16 cellular contexts compared by ENCODE assay signal in genomic region chr4:26907731-26908599, GRCh38. TPM values are rescaled to one million over a fixed set of nuclear protein-coding genes. Genes with fewer than 3 reads are reported as not detected.
DNase-seq lines count a peak whose midpoint lies in the region; ATAC-seq and TF ChIP-seq lines count a peak whose summit lies in the region.
"Had no signal": no experiment of that assay in that cellular context is flagged by ENCODE, and none has a peak within 500 bp of the region (broad histone marks: within the 10 kb centered on the region; RNA-seq: fewer than 3 reads in every experiment).

No MANE protein-coding gene starts in this region.

- H3K9me3 ChIP-seq in neutrophil = no peaks in the 10 kb centered on the region
- H3K9me3 ChIP-seq: prostate gland, thyroid gland had no signal

- ATAC-seq in GM21723 (IDR thresholded peaks at IDR 0.05; ENCODE audit: unreplicated experiment) = peak; percentile 37
- ATAC-seq in activated naive CD8-positive, alpha-beta T cell treated with anti-CD3 and anti-CD28 coated beads, Interleukin-2, amount 10 ng/mL, durations not matched to agents 7 days and 5 days (ENCODE audit: low read depth) = no peak
- ATAC-seq: PC-3 had no signal

- peaks cover 0 to 8% of the 10 kb centered on the region in 2 experiments for H3K4me1 ChIP-seq in neutrophil (ENCODE audit: control insufficient read depth in 1 of 2, insufficient read depth in 1 of 2, low read depth in 1 of 2, low read length in 1 of 2)
- H3K4me1 ChIP-seq: prostate gland had no signal

- H3K36me3 ChIP-seq in neutrophil = no peaks in the 10 kb centered on the region
- H3K36me3 ChIP-seq: prostate gland, thyroid gland had no signal

- peak overlapping the region; percentile 29 for H3K4me3 Mint-ChIP-seq in activated naive CD8-positive, alpha-beta T cell treated with anti-CD3 and anti-CD28 coated beads, Interleukin-2, amount 10 ng/mL, durations not matched to agents 7 days and 5 days

- POLR2A ChIA-PET in activated naive CD8-positive, alpha-beta T cell treated with anti-CD3 and anti-CD28 coated beads, Interleukin-2, amount 10 ng/mL, durations not matched to agents 7 days and 5 days (lab: Charles Lee) = interaction anchor here (1.0 kb wide), 1 partner anchor 16 kb away, joined by 4 read pairs; no protein-coding TSS in a partner anchor

- H3K36me3 Mint-ChIP-seq in activated naive CD8-positive, alpha-beta T cell treated with anti-CD3 and anti-CD28 coated beads, Interleukin-2, amount 10 ng/mL, durations not matched to agents 7 days and 5 days = peaks cover 13% of the 10 kb centered on the region

- peak overlapping the region; percentile 17 for H3K27ac Mint-ChIP-seq in activated naive CD8-positive, alpha-beta T cell treated with anti-CD3 and anti-CD28 coated beads, Interleukin-2, amount 10 ng/mL, durations not matched to agents 7 days and 5 days

- peaks cover 49% of the 10 kb centered on the region for H3K4me1 Mint-ChIP-seq in activated naive CD8-positive, alpha-beta T cell treated with anti-CD3 and anti-CD28 coated beads, Interleukin-2, amount 10 ng/mL, durations not matched to agents 7 days and 5 days

- H3K27me3 Mint-ChIP-seq in activated naive CD8-positive, alpha-beta T cell treated with anti-CD3 and anti-CD28 coated beads, Interleukin-2, amount 10 ng/mL, durations not matched to agents 7 days and 5 days = no peaks in the 10 kb centered on the region

- DNase-seq in NOMO-1 treated with DMSO at 0.1 percent for 48 hours (lab: John Stamatoyannopoulos, UW; ENCODE audit: unreplicated experiment) = peak; percentile 11
- DNase-seq in NOMO-1 treated with dmso at 0.1 percent for 144 hours (lab: John Stamatoyannopoulos, UW; ENCODE audit: unreplicated experiment) = no peak
- no peak for DNase-seq in activated naive CD8-positive, alpha-beta T cell treated with anti-CD3 and anti-CD28 coated beads, Interleukin-2, amount 10 ng/mL, durations not matched to agents 7 days and 5 days
- no peak for DNase-seq in NCI-H345 treated with DMSO at 0.1 percent for 48 hours (lab: John Stamatoyannopoulos, UW; ENCODE audit: unreplicated experiment)
- DNase-seq in NCI-H146 treated with DMSO at 0.1 percent for 48 hours (lab: John Stamatoyannopoulos, UW; ENCODE audit: unreplicated experiment) = no peak
- no peak for DNase-seq in GOT3 (lab: John Stamatoyannopoulos, UW)
- DNase-seq: DMS153, mesendoderm, NCI-H2171 treated with DMSO at 0.1 percent for 48 hours, PC-3, T1000, thyroid gland had no signal

- TF ChIP-seq CTCF in neutrophil (IDR thresholded peaks at IDR 0.05) = no peak

- peak overlapping the region; percentile 3 for H3K27ac ChIP-seq in neutrophil
- H3K27ac ChIP-seq: 22Rv1, thyroid gland had no signal

- no peaks in the 10 kb centered on the region for H3K9me3 Mint-ChIP-seq in activated naive CD8-positive, alpha-beta T cell treated with anti-CD3 and anti-CD28 coated beads, Interleukin-2, amount 10 ng/mL, durations not matched to agents 7 days and 5 days

- H3K4me3 ChIP-seq in neutrophil (ENCODE audit: low read depth in 1 of 2, low read length in 1 of 2) = no peak overlapping the region
- H3K4me3 ChIP-seq: prostate gland, thyroid gland had no signal

- H3K27me3 ChIP-seq in neutrophil = no peaks in the 10 kb centered on the region
- H3K27me3 ChIP-seq: thyroid gland had no signal

RNA-seq across cellular contexts. Expression of gene STIM2, which starts 47.3 kb away (rescaled TPM):
- total RNA-seq in activated naive CD8-positive, alpha-beta T cell treated with anti-CD3 and anti-CD28 coated beads, Interleukin-2, amount 10 ng/mL, durations not matched to agents 7 days and 5 days = 10 to 100 TPM; 70.2 to 75.2 TPM
